Comparison of ENCODE assay signal across 10 cellular contexts in genomic region chr17:36937001-36937960, GRCh38. TPM values are rescaled to one million over a fixed set of nuclear protein-coding genes. Genes with fewer than 3 reads are reported as not detected.
DNase-seq lines count a peak whose midpoint lies in the region; ATAC-seq and TF ChIP-seq lines count a peak whose summit lies in the region.
"Had no signal": no experiment of that assay in that cellular context is flagged by ENCODE, and none has a peak within 500 bp of the region (broad histone marks: within the 10 kb centered on the region; RNA-seq: fewer than 3 reads in every experiment).

TSS of gene LHX1 (plus strand) at chr17:36937475. CDS start at chr17:36938198, 723 bp downstream.

- peak within 1 kb of the TSS; percentile 28 for H3K27ac Mint-ChIP-seq in activated CD4-positive, alpha-beta memory T cell treated with anti-CD3 and anti-CD28 coated beads for 36 hours
- H3K27ac Mint-ChIP-seq in type B pancreatic cell, result peak within 1 kb of the TSS; percentile 65

- peak within 1 kb of the TSS; percentile 11; the same call in 1 of the 2 replicates for H3K9ac ChIP-seq in iPS-20b (ENCODE audit: low read depth, low read length)

- CTCF ChIA-PET in activated CD4-positive, alpha-beta memory T cell treated with anti-CD3 and anti-CD28 coated beads for 36 hours (lab: Charles Lee), result interaction anchor here (0.8 kb wide), 1 partner anchor 9 kb away, joined by 3 read pairs; no protein-coding TSS in a partner anchor

- peaks cover 2% of the 10 kb centered on the region for H3K36me3 Mint-ChIP-seq in activated CD4-positive, alpha-beta memory T cell treated with anti-CD3 and anti-CD28 coated beads for 36 hours
- H3K36me3 Mint-ChIP-seq in type B pancreatic cell, result no peaks in the 10 kb centered on the region

- no peaks in the 10 kb centered on the region for H3K36me3 ChIP-seq in cardiac muscle cell
- no peaks in the 10 kb centered on the region for H3K36me3 ChIP-seq in iPS-20b (ENCODE audit: insufficient read depth, low read depth, low read length)
- H3K36me3 ChIP-seq: adrenal gland had no signal

- H3K4me1 Mint-ChIP-seq in activated CD4-positive, alpha-beta memory T cell treated with anti-CD3 and anti-CD28 coated beads for 36 hours (ENCODE audit: low read depth), result peaks cover 76% of the 10 kb centered on the region
- H3K4me1 Mint-ChIP-seq in type B pancreatic cell (ENCODE audit: unreplicated experiment), result peaks cover 29% of the 10 kb centered on the region

- ATAC-seq in left cardiac atrium (no peak), HG02938 (IDR thresholded peaks at IDR 0.05; ENCODE audit: unreplicated experiment) (no peak), GM21515 (IDR thresholded peaks at IDR 0.05; ENCODE audit: unreplicated experiment) (no peak)

- peaks cover 87% of the 10 kb centered on the region for H3K27me3 Mint-ChIP-seq in activated CD4-positive, alpha-beta memory T cell treated with anti-CD3 and anti-CD28 coated beads for 36 hours
- peaks cover 93% of the 10 kb centered on the region for H3K27me3 Mint-ChIP-seq in type B pancreatic cell

- H3K4me3 Mint-ChIP-seq in activated CD4-positive, alpha-beta memory T cell treated with anti-CD3 and anti-CD28 coated beads for 36 hours, result peak within 1 kb of the TSS; percentile 60
- peak within 1 kb of the TSS; percentile 84 for H3K4me3 Mint-ChIP-seq in type B pancreatic cell

- H3K4me3 ChIP-seq in cardiac muscle cell, result peak within 1 kb of the TSS; percentile 42
- H3K4me3 ChIP-seq in iPS-20b (ENCODE audit: low read length), result peak within 1 kb of the TSS; percentile 77

- DNase-seq in cardiac muscle cell (ENCODE audit: low read depth in 1 of 2, low spot score in 1 of 2), result peak in 1 of 2 donors; percentile 52
- no peak for DNase-seq in left cardiac atrium
- no peak for DNase-seq in activated CD4-positive, alpha-beta memory T cell treated with anti-CD3 and anti-CD28 coated beads for 36 hours
- DNase-seq in type B pancreatic cell (ENCODE audit: extremely low spot score, unreplicated experiment), result no peak
- no peak for DNase-seq in NCI-H2107 (lab: John Stamatoyannopoulos, UW)
- DNase-seq: adrenal gland, small intestine had no signal

- intact Hi-C loops in left cardiac atrium (cut with DNase I), result no loop called here
- intact Hi-C loops in activated CD4-positive, alpha-beta memory T cell treated with anti-CD3 and anti-CD28 coated beads for 36 hours (cut with micrococcal nuclease), result no loop called here

- H3K9me3 ChIP-seq in cardiac muscle cell (ENCODE audit: low read depth) (no peaks in the 10 kb centered on the region), iPS-20b (ENCODE audit: insufficient read depth, low read depth, low read length) (peaks cover 4% of the 10 kb centered on the region; the same call in 1 of the 2 replicates)
- H3K9me3 ChIP-seq: adrenal gland had no signal

- H3K27me3 ChIP-seq in cardiac muscle cell (peaks cover 100% of the 10 kb centered on the region), iPS-20b (ENCODE audit: insufficient read depth, low read length) (peaks cover 100% of the 10 kb centered on the region)

- TF ChIP-seq CTCF in cardiac muscle cell (IDR thresholded peaks at IDR 0.05; ENCODE audit: low read depth, low read length) (no peak), type B pancreatic cell (conservative IDR thresholded peaks at IDR 0.05) (no peak)

- H3K27ac ChIP-seq in cardiac muscle cell, result no peak within 1 kb of the TSS
- H3K27ac ChIP-seq in iPS-20b (ENCODE audit: low read length), result no peak within 1 kb of the TSS
- H3K27ac ChIP-seq: adrenal gland had no signal

- POLR2A ChIA-PET in activated CD4-positive, alpha-beta memory T cell treated with anti-CD3 and anti-CD28 coated beads for 36 hours (lab: Charles Lee), result interaction anchor here (1.1 to 1.6 kb wide), 2 partner anchors 11 to 16 kb away, joined by 4 to 5 read pairs; partner anchors contain the start of gene AATF

- H3K9me3 Mint-ChIP-seq in activated CD4-positive, alpha-beta memory T cell treated with anti-CD3 and anti-CD28 coated beads for 36 hours, result no peaks in the 10 kb centered on the region
- no peaks in the 10 kb centered on the region for H3K9me3 Mint-ChIP-seq in type B pancreatic cell

- H3K4me1 ChIP-seq in cardiac muscle cell (ENCODE audit: low read depth) (peaks cover 26% of the 10 kb centered on the region), iPS-20b (ENCODE audit: insufficient read depth, low read length) (peaks cover 28% of the 10 kb centered on the region; the same call in 1 of the 2 replicates)

RNA-seq across cellular contexts. Expression of gene LHX1, which starts in this region (rescaled TPM):
- total RNA-seq in cardiac muscle cell, result 4.1 and 5.8 TPM in 2 replicates
- 3.0 and 3.1 TPM in 2 replicates for polyA plus RNA-seq in cardiac muscle cell
- not detected for total RNA-seq in left cardiac atrium
- under 1 TPM in 1 of 2 experiments, not detected in 1; 0.17 TPM for total RNA-seq in activated CD4-positive, alpha-beta memory T cell treated with anti-CD3 and anti-CD28 coated beads for 36 hours
- 1.7 and 2.7 TPM in 2 replicates for total RNA-seq in type B pancreatic cell (ENCODE audit: low replicate concordance)
- total RNA-seq: adrenal gland had no signal
- polyA plus RNA-seq: adrenal gland, small intestine had no signal
